ENCODE assay signal across 13 cellular contexts in the genomic region with DNA sequence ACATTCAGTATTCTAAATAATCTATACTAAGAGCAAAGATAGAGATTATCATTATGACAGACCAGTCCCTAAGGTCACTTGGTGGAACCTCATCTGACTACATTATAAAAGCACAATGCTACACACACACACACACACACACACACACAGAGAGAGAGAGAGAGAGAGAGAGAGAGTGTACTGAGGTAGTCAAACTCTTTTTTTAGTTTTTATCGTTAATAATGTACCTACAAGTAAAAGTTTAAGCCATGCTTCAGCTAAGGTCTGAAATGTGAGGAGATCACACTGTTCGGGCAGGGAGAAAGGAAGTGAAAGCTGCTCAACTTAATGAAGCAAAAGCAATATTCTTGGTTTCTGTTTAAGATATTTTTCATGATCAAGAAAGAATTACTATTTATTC.
DNase-seq lines count a peak whose midpoint lies in the region; ATAC-seq lines count a peak whose summit lies in the region.
"Had no signal": no experiment of that assay in that cellular context is flagged by ENCODE, and none has a peak within 500 bp of the region (broad histone marks: within the 10 kb centered on the region; RNA-seq: fewer than 3 reads in every experiment).

No MANE protein-coding gene starts in this region.

- peak overlapping the region; percentile 44 for H3K27ac Mint-ChIP-seq in activated naive CD8-positive, alpha-beta T cell treated with anti-CD3 and anti-CD28 coated beads, Interleukin-2, amount 10 ng/mL, durations not matched to agents 7 days and 5 days

- no peak for DNase-seq in activated naive CD8-positive, alpha-beta T cell treated with anti-CD3 and anti-CD28 coated beads, Interleukin-2, amount 10 ng/mL, durations not matched to agents 7 days and 5 days
- DNase-seq in DMS79 (lab: John Stamatoyannopoulos, UW) (no peak), OCI-M2 (lab: John Stamatoyannopoulos, UW; ENCODE audit: unreplicated experiment) (no peak), glomerular visceral epithelial cell (ENCODE audit: extremely low spot score) (no peak), posterior cingulate gyrus (no peak)
- DNase-seq: dorsolateral prefrontal cortex, mammary epithelial cell, NCI-H1930, Right ventricle myocardium superior, sigmoid colon had no signal

- H3K4me1 Mint-ChIP-seq in activated naive CD8-positive, alpha-beta T cell treated with anti-CD3 and anti-CD28 coated beads, Interleukin-2, amount 10 ng/mL, durations not matched to agents 7 days and 5 days = no peaks in the 10 kb centered on the region

- peaks cover 4% of the 10 kb centered on the region for H3K27me3 Mint-ChIP-seq in activated naive CD8-positive, alpha-beta T cell treated with anti-CD3 and anti-CD28 coated beads, Interleukin-2, amount 10 ng/mL, durations not matched to agents 7 days and 5 days

- peak overlapping the region; percentile 52 for H3K4me3 Mint-ChIP-seq in activated naive CD8-positive, alpha-beta T cell treated with anti-CD3 and anti-CD28 coated beads, Interleukin-2, amount 10 ng/mL, durations not matched to agents 7 days and 5 days

- ATAC-seq in GM18858 (IDR thresholded peaks at IDR 0.05; ENCODE audit: unreplicated experiment) (peak; percentile 68), GM21367 (IDR thresholded peaks at IDR 0.05; ENCODE audit: unreplicated experiment) (peak; percentile 93), HG03025 (IDR thresholded peaks at IDR 0.05; ENCODE audit: low FRiP score, unreplicated experiment) (peak; percentile 65)
- ATAC-seq in activated naive CD8-positive, alpha-beta T cell treated with anti-CD3 and anti-CD28 coated beads, Interleukin-2, amount 10 ng/mL, durations not matched to agents 7 days and 5 days (ENCODE audit: low read depth) = no peak

- intact Hi-C loops in posterior cingulate gyrus (cut with DNase I) = no loop called here

- POLR2A ChIA-PET in activated naive CD8-positive, alpha-beta T cell treated with anti-CD3 and anti-CD28 coated beads, Interleukin-2, amount 10 ng/mL, durations not matched to agents 7 days and 5 days (lab: Charles Lee) = no interaction called here

- H3K36me3 Mint-ChIP-seq in activated naive CD8-positive, alpha-beta T cell treated with anti-CD3 and anti-CD28 coated beads, Interleukin-2, amount 10 ng/mL, durations not matched to agents 7 days and 5 days = peaks cover 4% of the 10 kb centered on the region

- H3K9me3 Mint-ChIP-seq in activated naive CD8-positive, alpha-beta T cell treated with anti-CD3 and anti-CD28 coated beads, Interleukin-2, amount 10 ng/mL, durations not matched to agents 7 days and 5 days = no peaks in the 10 kb centered on the region
